Comparison of ENCODE assay signal across 31 cellular contexts in genomic region chr12:120353136-120353535, GRCh38. TPM values are rescaled to one million over a fixed set of nuclear protein-coding genes. Genes with fewer than 3 reads are reported as not detected.
"Had no signal": no experiment of that assay in that cellular context is flagged by ENCODE, and none has a peak within 500 bp of the region (broad histone marks: within the 10 kb centered on the region; RNA-seq: fewer than 3 reads in every experiment).

No MANE protein-coding gene starts in this region.

- H3K9me3 ChIP-seq: colonic mucosa, esophagus squamous epithelium, gastrocnemius medialis, heart right ventricle, left lung, lower lobe of right lung, mucosa of descending colon had no signal

- H3K4me3 ChIP-seq: colonic mucosa, esophagus squamous epithelium, gastrocnemius medialis, heart right ventricle, left lung, lower lobe of right lung, mucosa of descending colon had no signal

- H3K27me3 ChIP-seq: colonic mucosa, esophagus squamous epithelium, heart right ventricle had no signal

- H3K36me3 ChIP-seq: colonic mucosa, esophagus squamous epithelium, gastrocnemius medialis, left lung, lower lobe of right lung had no signal

- H3K4me3 Mint-ChIP-seq: dendritic cell treated with granulocyte-macrophage colony-stimulating factor and Interleukin-4, amounts not matched to agents 40 ng/mL and 50 ng/mL, for 4 days; effector memory CD8-positive, alpha-beta T cell; endodermal cell; mesothelial cell of epicardium had no signal

- H3K4me1 ChIP-seq: colonic mucosa, gastrocnemius medialis, left lung had no signal

- H3K9me3 Mint-ChIP-seq: dendritic cell treated with granulocyte-macrophage colony-stimulating factor and Interleukin-4, amounts not matched to agents 40 ng/mL and 50 ng/mL, for 4 days; effector memory CD8-positive, alpha-beta T cell; endodermal cell; mesothelial cell of epicardium had no signal

- H3K27ac Mint-ChIP-seq: dendritic cell treated with granulocyte-macrophage colony-stimulating factor and Interleukin-4, amounts not matched to agents 40 ng/mL and 50 ng/mL, for 4 days; effector memory CD8-positive, alpha-beta T cell; mesothelial cell of epicardium had no signal

- H3K27ac ChIP-seq: colonic mucosa, epithelial cell of prostate, esophagus squamous epithelium, gastrocnemius medialis, heart right ventricle, left lung, lower lobe of right lung had no signal

- DNase-seq: colonic mucosa; cortex of kidney; effector CD8-positive, alpha-beta T cell; effector memory CD8-positive, alpha-beta T cell; endodermal cell; erythroblast; esophagus squamous epithelium; foreskin fibroblast; foreskin melanocyte; gastrocnemius medialis; glutamatergic neuron; head of caudate nucleus; heart right ventricle; hippocampal formation; islet precursor cell; left cardiac atrium; left lung; left ventricle myocardium superior; lower lobe of right lung; mesenchymal stem cell; mucosa of descending colon had no signal

- H3K4me1 Mint-ChIP-seq: endodermal cell had no signal

RNA-seq across cellular contexts. Expression of gene MSI1, which starts 15.8 kb away (rescaled TPM):
- total RNA-seq: dermis microvascular lymphatic vessel endothelial cell, glomerular endothelial cell, lung microvascular endothelial cell had no signal

RNA-seq across cellular contexts. Expression of gene PLA2G1B, which starts 25.6 kb away (rescaled TPM):
- total RNA-seq: dermis microvascular lymphatic vessel endothelial cell, endodermal cell, esophagus mucosa, esophagus squamous epithelium, gastrocnemius medialis, glomerular endothelial cell, kidney epithelial cell, left cardiac atrium, left ventricle myocardium superior, lower leg skin, lung microvascular endothelial cell, mesothelial cell of epicardium, mucosa of descending colon, myocyte had no signal
